14 cellular contexts compared by ENCODE assay signal in the genomic region with DNA sequence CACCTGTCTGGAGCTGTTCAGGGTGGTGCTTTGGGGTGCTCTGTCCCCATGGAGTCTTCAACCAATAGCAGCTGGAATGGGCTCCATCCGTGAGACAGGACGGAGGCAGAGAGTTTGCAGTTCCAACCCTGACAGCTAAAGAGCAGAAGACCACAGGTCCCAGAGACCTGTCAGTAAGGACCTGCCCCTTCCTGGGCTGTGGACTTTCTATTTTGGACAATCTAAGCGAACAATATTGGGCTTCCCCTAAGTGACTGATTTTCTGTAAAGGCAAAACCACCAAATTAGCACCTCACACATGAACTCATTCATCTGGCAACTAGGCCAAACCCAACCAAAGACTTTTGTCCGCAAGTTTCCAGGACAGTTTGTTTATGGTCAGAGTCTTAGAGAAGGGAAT. TPM values are rescaled to one million over a fixed set of nuclear protein-coding genes. Genes with fewer than 3 reads are reported as not detected.
"Had no signal": no experiment of that assay in that cellular context is flagged by ENCODE, and none has a peak within 500 bp of the region (broad histone marks: within the 10 kb centered on the region; RNA-seq: fewer than 3 reads in every experiment).

No MANE protein-coding gene starts in this region.

RNA-seq across cellular contexts. Expression of a gene that starts 50.5 kb away (rescaled TPM):
- total RNA-seq: activated B cell treated with CpG ODN at 0.5 μM for 24 hours; activated CD4-positive, alpha-beta memory T cell treated with anti-CD3 and anti-CD28 coated beads for 36 hours; activated CD4-positive, alpha-beta memory T cell treated with anti-CD3 and anti-CD28 coated beads, Interleukin-2, amount 10 ng/mL, durations not matched to agents 7 days and 5 days; activated CD4-positive, alpha-beta T cell treated with anti-CD3 and anti-CD28 coated beads for 36 hours; activated CD4-positive, alpha-beta T cell treated with anti-CD3 and anti-CD28 coated beads, Interleukin-2, amount 10 ng/mL, durations not matched to agents 24 days and 14 days; activated CD4-positive, alpha-beta T cell treated with anti-CD3 and anti-CD28 coated beads, Interleukin-2, amount 10 ng/mL, durations not matched to agents 7 days and 5 days; activated CD8-positive, alpha-beta memory T cell treated with anti-CD3 and anti-CD28 coated beads for 36 hours; activated CD8-positive, alpha-beta memory T cell treated with anti-CD3 and anti-CD28 coated beads, Interleukin-2, amount 10 ng/mL, durations not matched to agents 7 days and 5 days; activated CD8-positive, alpha-beta T cell treated with anti-CD3 and anti-CD28 coated beads for 36 hours; activated CD8-positive, alpha-beta T cell treated with anti-CD3 and anti-CD28 coated beads, Interleukin-2, amount 10 ng/mL, durations not matched to agents 7 days and 5 days; T-helper 1 cell treated with Interleukin-12 subunit alpha and Interleukin-12 subunit beta and Interleukin-4 antibody, amounts not matched to agents 30 ng/mL and 1 ng/mL, for 36 hours; T-helper 17 cell; T-helper 2 cell treated with Interferon-gamma antibody and Interleukin-4, amounts not matched to agents 100 ng/mL and 5 ng/mL, for 36 hours; WTC11 had no signal
